ENCODE assay signal across 9 cellular contexts in the genomic region with DNA sequence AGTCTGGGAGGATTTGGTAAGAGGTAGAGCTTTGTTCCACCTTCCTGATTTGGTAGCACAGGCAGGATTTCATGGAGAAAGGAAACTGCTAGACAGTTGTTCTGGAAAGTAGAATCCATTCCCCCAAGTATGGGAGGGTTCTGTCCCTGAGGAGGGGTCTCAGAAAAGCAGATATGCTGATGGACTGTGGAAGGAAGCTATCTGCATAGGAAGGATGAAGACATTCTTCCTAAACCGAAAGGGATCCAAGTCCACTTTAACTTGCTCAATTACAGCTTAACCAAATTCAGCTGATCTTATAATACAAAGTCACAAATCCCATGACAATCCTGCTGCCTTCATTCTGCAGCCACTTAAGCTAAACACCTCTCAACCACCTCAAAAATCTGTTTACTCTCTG. TPM values are rescaled to one million over a fixed set of nuclear protein-coding genes. Genes with fewer than 3 reads are reported as not detected.
DNase-seq lines count a peak whose midpoint lies in the region; ATAC-seq, FAIRE-seq and TF ChIP-seq lines count a peak whose summit lies in the region.
"Had no signal": no experiment of that assay in that cellular context is flagged by ENCODE, and none has a peak within 500 bp of the region (broad histone marks: within the 10 kb centered on the region; RNA-seq: fewer than 3 reads in every experiment).

No MANE protein-coding gene starts in this region.

- H3K27ac ChIP-seq in HCT116 (ENCODE audit: low read depth, low read length) (no peak overlapping the region), coronary artery (peak overlapping the region; percentile 95 to 97)

- H3K4me1 ChIP-seq in HCT116 (ENCODE audit: control insufficient read depth in 1 of 2, insufficient read depth in 2 of 2, low read length in 2 of 2): peaks cover 9 to 15% of the 10 kb centered on the region in 2 experiments; a peak in 3 of 4 replicates

- peak overlapping the region in 1 of 3 experiments; percentile 15 for H3K27ac Mint-ChIP-seq in nephron

- H3K4me3 ChIP-seq in HCT116 (replicated peaks in 1 of 2; ENCODE audit: low read depth in 1 of 2, low read length in 2 of 2) (no peak overlapping the region), coronary artery (peak overlapping the region; percentile 95)

- H3K9me3 ChIP-seq in HCT116 (ENCODE audit: control insufficient read depth in 1 of 2, insufficient read depth in 1 of 2, low read depth in 1 of 2, low read length in 2 of 2): no peaks in the 10 kb centered on the region

- peaks cover 21% of the 10 kb centered on the region for H3K4me1 Mint-ChIP-seq in nephron

- H3K4me2 ChIP-seq in HCT116 (ENCODE audit: low read length): 0 out of 2 replicates have a peak overlapping the region, but pooled peaks have one; percentile 85

- peak overlapping the region; percentile 90 to 93 (median 92) for H3K4me3 Mint-ChIP-seq in nephron

- H3K9ac ChIP-seq in HCT116 (ENCODE audit: low read length): no peak overlapping the region

- peaks cover 0 to 19% of the 10 kb centered on the region in 2 experiments; a peak in 2 of 4 replicates for H3K36me3 ChIP-seq in HCT116 (ENCODE audit: control insufficient read depth in 1 of 2, insufficient read depth in 2 of 2, low read length in 2 of 2)

- BruUV-seq in HCT116 (replicated peaks; lab: Mats Ljungman, UMichigan): no TSS peak

- intact Hi-C loops in HCT116 (cut with micrococcal nuclease): loop anchor here (5.0 kb wide), 1 partner anchor 380 kb away; no protein-coding TSS in a partner anchor

- no peaks in the 10 kb centered on the region for H3K9me3 Mint-ChIP-seq in nephron

- peaks cover 26% of the 10 kb centered on the region for H3K27me3 Mint-ChIP-seq in nephron (ENCODE audit: low read depth)

- H3K36me3 Mint-ChIP-seq in nephron (ENCODE audit: low read depth): peaks cover 19% of the 10 kb centered on the region

- H3K79me2 ChIP-seq in HCT116 (ENCODE audit: insufficient read depth, low read length): peaks cover 45% of the 10 kb centered on the region

- POLR2A ChIA-PET in HCT116 (lab: Charles Lee): no interaction called here

- TF ChIP-seq CTCF in HCT116 (IDR thresholded peaks at IDR 0.05 in 2 of 3, conservative IDR thresholded peaks at IDR 0.05 in 1 of 3; ENCODE audit: borderline replicate concordance in 1 of 3, insufficient read depth in 1 of 3, low read depth in 2 of 3, low read length in 2 of 3): no peak
- no peak for TF ChIP-seq CTCF in coronary artery (IDR thresholded peaks at IDR 0.05)
- TF ChIP-seq CTCF in nephron (IDR thresholded peaks at IDR 0.05; ENCODE audit: unreplicated experiment in 3 of 3): no peak

- ATAC-seq in HCT116 (no peak), HG02763 (IDR thresholded peaks at IDR 0.05; ENCODE audit: unreplicated experiment) (no peak), HG03097 (IDR thresholded peaks at IDR 0.05; ENCODE audit: low FRiP score, unreplicated experiment) (no peak)

- CTCF ChIA-PET in HCT116 (lab: Charles Lee): interaction anchor here (2.0 kb wide), 1 partner anchor 198 kb away, joined by 10 read pairs; no protein-coding TSS in a partner anchor

- no peak for FAIRE-seq in HTR-8/SVneo (lab: Jason Lieb, UNC)

- H4K20me1 ChIP-seq in HCT116 (ENCODE audit: insufficient read depth): no peaks in the 10 kb centered on the region

- RAD21 ChIA-PET in HCT116 (lab: Charles Lee; ENCODE audit: low non-redundant PET in 1 of 2, low total read pairs in 2 of 2, uncharacterized antibody in 2 of 2, unreplicated experiment in 2 of 2): no interaction called here

- H2AFZ ChIP-seq in HCT116 (ENCODE audit: low read depth, low read length, poor library complexity, severe bottlenecking): no peak overlapping the region

- DNase-seq in AG08395 (ENCODE audit: low spot score) (peak; percentile 21), HCT116 (ENCODE audit: low read depth, low spot score) (no peak), coronary artery (ENCODE audit: low spot score) (no peak), NCI-H2227 (lab: John Stamatoyannopoulos, UW; ENCODE audit: unreplicated experiment) (no peak), HTR-8/SVneo (ENCODE audit: insufficient read length, low spot score) (no peak)
- DNase-seq: NCI-H2171 had no signal

- no peak for TF ChIP-seq POLR2A in HCT116 (IDR thresholded peaks at IDR 0.05; ENCODE audit: borderline replicate concordance, extremely low read depth, insufficient read depth, insufficient read length)

- TF ChIP-seq RAD21 in HCT116 (IDR thresholded peaks at IDR 0.05; ENCODE audit: low read depth): no peak

- H3K9me2 ChIP-seq in HCT116 (ENCODE audit: insufficient read depth): no peaks in the 10 kb centered on the region

- no peaks in the 10 kb centered on the region for H3K27me3 ChIP-seq in HCT116 (ENCODE audit: insufficient read depth, low read length)

TF ChIP-seq in HCT116, 20 proteins besides CTCF, POLR2A, EP300 and RAD21:
- TF ChIP-seq SIN3A (IDR thresholded peaks at IDR 0.05; ENCODE audit: low read depth): 0 out of 2 replicates have a peak, but pooled peaks have one; percentile 10
- TF ChIP-seq, protein P1, sequence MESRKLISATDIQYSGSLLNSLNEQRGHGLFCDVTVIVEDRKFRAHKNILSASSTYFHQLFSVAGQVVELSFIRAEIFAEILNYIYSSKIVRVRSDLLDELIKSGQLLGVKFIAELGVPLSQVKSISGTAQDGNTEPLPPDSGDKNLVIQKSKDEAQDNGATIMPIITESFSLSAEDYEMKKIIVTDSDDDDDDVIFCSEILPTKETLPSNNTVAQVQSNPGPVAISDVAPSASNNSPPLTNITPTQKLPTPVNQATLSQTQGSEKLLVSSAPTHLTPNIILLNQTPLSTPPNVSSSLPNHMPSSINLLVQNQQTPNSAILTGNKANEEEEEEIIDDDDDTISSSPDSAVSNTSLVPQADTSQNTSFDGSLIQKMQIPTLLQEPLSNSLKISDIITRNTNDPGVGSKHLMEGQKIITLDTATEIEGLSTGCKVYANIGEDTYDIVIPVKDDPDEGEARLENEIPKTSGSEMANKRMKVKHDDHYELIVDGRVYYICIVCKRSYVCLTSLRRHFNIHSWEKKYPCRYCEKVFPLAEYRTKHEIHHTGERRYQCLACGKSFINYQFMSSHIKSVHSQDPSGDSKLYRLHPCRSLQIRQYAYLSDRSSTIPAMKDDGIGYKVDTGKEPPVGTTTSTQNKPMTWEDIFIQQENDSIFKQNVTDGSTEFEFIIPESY (IDR thresholded peaks at IDR 0.05; ENCODE audit: extremely low read depth, insufficient replicate concordance, low read length): no peak

RNA-seq across cellular contexts. Expression of a gene that starts 2.6 kb away (rescaled TPM):
- 46.0 TPM for total RNA-seq in HCT116 (2021; ENCODE audit: unreplicated experiment)
- polyA plus RNA-seq in HCT116 (2012): 8.9 and 9.9 TPM in 2 replicates
